In genomic region chr5:16727937-16728336, GRCh38 we compare ENCODE assay signal across 10 cellular contexts.
A peak's percentile ranks its signal among the peaks of the same experiment; 100 is the strongest.
DNase-seq lines count a peak whose midpoint lies in the region; ATAC-seq lines count a peak whose summit lies in the region.
"Had no signal": no experiment of that assay in that cellular context is flagged by ENCODE, and none has a peak within 500 bp of the region (broad histone marks: within the 10 kb centered on the region; RNA-seq: fewer than 3 reads in every experiment).

No MANE protein-coding gene starts in this region.

- intact Hi-C loops in naive thymus-derived CD4-positive, alpha-beta T cell (cut with micrococcal nuclease), result no loop called here

- H3K9me3 Mint-ChIP-seq in naive thymus-derived CD4-positive, alpha-beta T cell, result peaks cover 0 to 9% (median 1%) of the 10 kb centered on the region in 11 donors

- peak; percentile 58 for DNase-seq in COLO668 (lab: John Stamatoyannopoulos, UW; ENCODE audit: unreplicated experiment)
- DNase-seq in NCI-H1048 (lab: John Stamatoyannopoulos, UW), result peak; percentile 59
- DNase-seq in caudate nucleus (lab: John Stamatoyannopoulos, UW), result peak in 17 of 61 donors; percentile 6 to 74 (median 41)
- peak; percentile 66 for DNase-seq in midbrain (lab: John Stamatoyannopoulos, UW)
- no peak for DNase-seq in CD1c-positive myeloid dendritic cell (ENCODE audit: extremely low spot score)
- DNase-seq in naive thymus-derived CD4-positive, alpha-beta T cell, result no peak
- DNase-seq in AML-193 (lab: John Stamatoyannopoulos, UW), result no peak
- DNase-seq: activated naive CD4-positive, alpha-beta T cell treated with anti-CD3 and anti-CD28 coated beads for 36 hours; CD8-positive, alpha-beta T cell had no signal

- no peak for ATAC-seq in naive thymus-derived CD4-positive, alpha-beta T cell
- no peak for ATAC-seq in GM19455 (IDR thresholded peaks at IDR 0.05; ENCODE audit: unreplicated experiment)
- ATAC-seq: CD8-positive, alpha-beta T cell had no signal

- H3K27me3 ChIP-seq in naive thymus-derived CD4-positive, alpha-beta T cell (ENCODE audit: control insufficient read depth in 2 of 2, insufficient read depth in 2 of 2, low read length in 2 of 2), result no peaks in the 10 kb centered on the region

- H3K27ac Mint-ChIP-seq in naive thymus-derived CD4-positive, alpha-beta T cell, result no peak overlapping the region
- H3K27ac Mint-ChIP-seq: activated naive CD4-positive, alpha-beta T cell treated with anti-CD3 and anti-CD28 coated beads for 36 hours; CD8-positive, alpha-beta T cell had no signal

- H3K36me3 Mint-ChIP-seq in naive thymus-derived CD4-positive, alpha-beta T cell, result no peaks in the 10 kb centered on the region
- H3K36me3 Mint-ChIP-seq: CD8-positive, alpha-beta T cell had no signal

- peaks cover 0 to 8% of the 10 kb centered on the region in 2 donors for H3K4me1 ChIP-seq in naive thymus-derived CD4-positive, alpha-beta T cell (ENCODE audit: control insufficient read depth in 2 of 2, insufficient read depth in 2 of 2, low read length in 2 of 2)

- no peak overlapping the region for H3K4me3 ChIP-seq in naive thymus-derived CD4-positive, alpha-beta T cell (ENCODE audit: low read length)

- CTCF ChIA-PET in naive thymus-derived CD4-positive, alpha-beta T cell (lab: Charles Lee), result interaction anchor here (0.7 kb wide), 1 partner anchor 82 kb away, joined by 3 read pairs; no protein-coding TSS in a partner anchor

- no peaks in the 10 kb centered on the region for H3K9me3 ChIP-seq in naive thymus-derived CD4-positive, alpha-beta T cell (ENCODE audit: control insufficient read depth in 2 of 3, low read length in 3 of 3)

- peaks cover 0 to 17% (median 13%) of the 10 kb centered on the region in 7 donors for H3K4me1 Mint-ChIP-seq in naive thymus-derived CD4-positive, alpha-beta T cell

- H3K36me3 ChIP-seq in naive thymus-derived CD4-positive, alpha-beta T cell (ENCODE audit: control insufficient read depth in 2 of 3, insufficient read depth in 3 of 3, low read length in 3 of 3), result no peaks in the 10 kb centered on the region

- peak overlapping the region; percentile 78 for H3K27ac ChIP-seq in caudate nucleus (ENCODE audit: low read depth, low read length)
- H3K27ac ChIP-seq in naive thymus-derived CD4-positive, alpha-beta T cell (ENCODE audit: low read depth, low read length), result no peak overlapping the region

- peak overlapping the region in 1 of 10 donors; percentile 13 for H3K4me3 Mint-ChIP-seq in naive thymus-derived CD4-positive, alpha-beta T cell
- H3K4me3 Mint-ChIP-seq: activated naive CD4-positive, alpha-beta T cell treated with anti-CD3 and anti-CD28 coated beads for 36 hours; CD8-positive, alpha-beta T cell had no signal

- peaks cover 0 to 11% (median 4%) of the 10 kb centered on the region in 5 donors for H3K27me3 Mint-ChIP-seq in naive thymus-derived CD4-positive, alpha-beta T cell

- POLR2A ChIA-PET in naive thymus-derived CD4-positive, alpha-beta T cell (lab: Charles Lee), result no interaction called here

Comparison
In these comparisons a context has a peak if more than half of its experiments do, and no peak if none do; other contexts are left out.
1. DNase-seq: peak in COLO668 (single experiment), NCI-H1048 (single experiment) and midbrain (single experiment); none in CD1c-positive myeloid dendritic cell (single experiment), naive thymus-derived CD4-positive, alpha-beta T cell (0 of 9) and AML-193 (0 of 2).